In genomic region chr3:4600526-4600925, GRCh38 we compare ENCODE assay signal across 21 cellular contexts.
"Had no signal": no experiment of that assay in that cellular context is flagged by ENCODE, and none has a peak within 500 bp of the region (broad histone marks: within the 10 kb centered on the region; RNA-seq: fewer than 3 reads in every experiment).

No MANE protein-coding gene starts in this region.

- H3K4me3 Mint-ChIP-seq: immature natural killer cell; memory B cell; naive thymus-derived CD8-positive, alpha-beta T cell had no signal

- H3K36me3 ChIP-seq: colonic mucosa, gastroesophageal sphincter, left ventricle myocardium inferior, lower lobe of right lung, pancreas, tibial artery, upper lobe of left lung, uterus had no signal

- H3K4me3 ChIP-seq: colonic mucosa, gastroesophageal sphincter, left ventricle myocardium inferior, lower lobe of right lung, pancreas, smooth muscle cell, tibial artery, upper lobe of left lung, uterus had no signal

- H3K27ac Mint-ChIP-seq: memory B cell; naive thymus-derived CD8-positive, alpha-beta T cell had no signal

- H3K9me3 Mint-ChIP-seq: immature natural killer cell had no signal

- H3K27ac ChIP-seq: colonic mucosa, gastroesophageal sphincter, left ventricle myocardium inferior, lower lobe of right lung, pancreas, tibial artery, upper lobe of left lung, uterus had no signal

- H3K36me3 Mint-ChIP-seq: immature natural killer cell had no signal

- H3K27me3 Mint-ChIP-seq: memory B cell; naive thymus-derived CD8-positive, alpha-beta T cell; progenitor cell of endocrine pancreas had no signal

- DNase-seq: colonic mucosa; effector memory CD4-positive, alpha-beta T cell; foreskin fibroblast; glutamatergic neuron; immature natural killer cell; left ventricle myocardium inferior; lower lobe of right lung; naive thymus-derived CD8-positive, alpha-beta T cell; occipital lobe; pancreas; right cardiac atrium; stimulated activated CD4-positive, alpha-beta T cell treated with anti-CD3 and anti-CD28 coated beads, Interleukin-2, amount 100 ng/mL, for 48 hours; stimulated activated naive CD8-positive, alpha-beta T cell treated with anti-CD3 and anti-CD28 coated beads, Interleukin-15, Interleukin-2, amounts not matched to agents 100 U/mL and 50 U/mL, for 24 hours; tibial artery; upper lobe of left lung; uterus had no signal

- H3K4me1 ChIP-seq: colonic mucosa, lower lobe of right lung, pancreas, uterus had no signal

- ATAC-seq: esophagus mucosa; gastroesophageal sphincter; lower lobe of right lung; naive thymus-derived CD8-positive, alpha-beta T cell; pancreas; right cardiac atrium; stimulated activated naive CD8-positive, alpha-beta T cell treated with anti-CD3 and anti-CD28 coated beads, Interleukin-15, Interleukin-2, amounts not matched to agents 100 U/mL and 50 U/mL, for 24 hours had no signal

- H3K9me3 ChIP-seq: colonic mucosa, gastroesophageal sphincter, left ventricle myocardium inferior, lower lobe of right lung, pancreas, tibial artery, upper lobe of left lung, uterus had no signal
